Comparison of ENCODE assay signal across 18 cellular contexts in genomic region chr2:74011246-74011645, GRCh38.
"Had no signal": no experiment of that assay in that cellular context is flagged by ENCODE, and none has a peak within 500 bp of the region (broad histone marks: within the 10 kb centered on the region; RNA-seq: fewer than 3 reads in every experiment).

No MANE protein-coding gene starts in this region.

- H3K4me3 Mint-ChIP-seq: activated CD4-positive, alpha-beta memory T cell treated with anti-CD3 and anti-CD28 coated beads for 36 hours; activated CD4-positive, alpha-beta T cell treated with anti-CD3 and anti-CD28 coated beads for 36 hours; activated T-cell treated with anti-CD3 and anti-CD28 coated beads, Interleukin-2, amount 50 U/mL, for 72 hours; stimulated activated naive CD8-positive, alpha-beta T cell treated with anti-CD3 and anti-CD28 coated beads, Interleukin-15, amount 100 ng/mL, for 72 hours; WTC11 had no signal

- ATAC-seq: activated CD4-positive, alpha-beta T cell treated with anti-CD3 and anti-CD28 coated beads for 36 hours; activated T-cell treated with anti-CD3 and anti-CD28 coated beads, Interleukin-2, amount 50 U/mL, for 72 hours; esophagus mucosa; left cardiac atrium; stimulated activated naive CD8-positive, alpha-beta T cell treated with anti-CD3 and anti-CD28 coated beads, Interleukin-15, amount 100 ng/mL, for 72 hours; WTC11 had no signal

- H3K27me3 Mint-ChIP-seq: activated CD4-positive, alpha-beta memory T cell treated with anti-CD3 and anti-CD28 coated beads for 36 hours; activated CD4-positive, alpha-beta T cell treated with anti-CD3 and anti-CD28 coated beads for 36 hours; stimulated activated naive CD8-positive, alpha-beta T cell treated with anti-CD3 and anti-CD28 coated beads, Interleukin-15, amount 100 ng/mL, for 72 hours had no signal

- H3K9me3 Mint-ChIP-seq: activated CD4-positive, alpha-beta memory T cell treated with anti-CD3 and anti-CD28 coated beads for 36 hours; activated T-cell treated with anti-CD3 and anti-CD28 coated beads, Interleukin-2, amount 50 U/mL, for 72 hours; stimulated activated naive CD8-positive, alpha-beta T cell treated with anti-CD3 and anti-CD28 coated beads, Interleukin-15, amount 100 ng/mL, for 72 hours; WTC11 had no signal

- H3K36me3 Mint-ChIP-seq: WTC11 had no signal

- H3K27ac Mint-ChIP-seq: activated CD4-positive, alpha-beta memory T cell treated with anti-CD3 and anti-CD28 coated beads for 36 hours; activated CD4-positive, alpha-beta T cell treated with anti-CD3 and anti-CD28 coated beads for 36 hours; activated T-cell treated with anti-CD3 and anti-CD28 coated beads, Interleukin-2, amount 50 U/mL, for 72 hours; WTC11 had no signal

- DNase-seq: activated CD4-positive, alpha-beta memory T cell treated with anti-CD3 and anti-CD28 coated beads for 36 hours; activated CD4-positive, alpha-beta T cell treated with anti-CD3 and anti-CD28 coated beads for 36 hours; activated effector memory CD4-positive, alpha-beta T cell treated with anti-CD3 and anti-CD28 coated beads, Interleukin-2, amount 50 U/mL, for 16 hours; activated naive CD4-positive, alpha-beta T cell treated with anti-CD3 and anti-CD28 coated beads, Interleukin-2, amount 50 U/mL, for 16 hours; activated T-cell treated with anti-CD3 and anti-CD28 coated beads, Interleukin-2, amount 50 U/mL, for 72 hours; aorta; brain microvascular endothelial cell; left cardiac atrium; midbrain; occipital lobe; retina; stimulated activated CD4-positive, alpha-beta T cell treated with anti-CD3 and anti-CD28 coated beads, Interleukin-2, amount 100 ng/mL, for 24 hours; stimulated activated naive CD8-positive, alpha-beta T cell treated with anti-CD3 and anti-CD28 coated beads, Interleukin-15, amount 100 ng/mL, for 72 hours; SW 1271; T-helper 2 cell; transverse colon had no signal
